Comparison of ENCODE assay signal across 9 cellular contexts in genomic region chr7:120064565-120064964, GRCh38.
A peak's percentile ranks its signal among the peaks of the same experiment; 100 is the strongest.
DNase-seq lines count a peak whose midpoint lies in the region; ATAC-seq lines count a peak whose summit lies in the region.
"Had no signal": no experiment of that assay in that cellular context is flagged by ENCODE, and none has a peak within 500 bp of the region (broad histone marks: within the 10 kb centered on the region; RNA-seq: fewer than 3 reads in every experiment).

No MANE protein-coding gene starts in this region.

- ATAC-seq in GM19035 (IDR thresholded peaks at IDR 0.05; ENCODE audit: unreplicated experiment): peak; percentile 81
- peak; percentile 91 for ATAC-seq in HG02798 (IDR thresholded peaks at IDR 0.05; ENCODE audit: poor library complexity, unreplicated experiment)
- no peak for ATAC-seq in left colon

- intact Hi-C loops in left colon (cut with DNase I, micrococcal nuclease): no loop called here

- peak; percentile 54 for DNase-seq in RPMI7951 (ENCODE audit: low read depth)
- peak; percentile 76 for DNase-seq in skeletal muscle cell (ENCODE audit: low read depth)
- DNase-seq in left colon: no peak
- DNase-seq in kidney tubule cell (ENCODE audit: low spot score): no peak
- DNase-seq in ureter (ENCODE audit: low spot score): no peak
- DNase-seq in activated gamma-delta T cell (lab: John Stamatoyannopoulos, UW): no peak
- DNase-seq: NCI-H524 treated with DMSO at 0.1 percent for 48 hours had no signal

- no peak overlapping the region for H3K4me3 ChIP-seq in skeletal muscle cell (ENCODE audit: low read depth, low read length)

Comparison
In these comparisons a context has a peak if more than half of its experiments do, and no peak if none do; other contexts are left out.
1. DNase-seq: peak in RPMI7951 (single experiment) and skeletal muscle cell (single experiment); none in left colon (0 of 2), kidney tubule cell (single experiment), ureter (single experiment) and activated gamma-delta T cell (single experiment).